In the genomic region with DNA sequence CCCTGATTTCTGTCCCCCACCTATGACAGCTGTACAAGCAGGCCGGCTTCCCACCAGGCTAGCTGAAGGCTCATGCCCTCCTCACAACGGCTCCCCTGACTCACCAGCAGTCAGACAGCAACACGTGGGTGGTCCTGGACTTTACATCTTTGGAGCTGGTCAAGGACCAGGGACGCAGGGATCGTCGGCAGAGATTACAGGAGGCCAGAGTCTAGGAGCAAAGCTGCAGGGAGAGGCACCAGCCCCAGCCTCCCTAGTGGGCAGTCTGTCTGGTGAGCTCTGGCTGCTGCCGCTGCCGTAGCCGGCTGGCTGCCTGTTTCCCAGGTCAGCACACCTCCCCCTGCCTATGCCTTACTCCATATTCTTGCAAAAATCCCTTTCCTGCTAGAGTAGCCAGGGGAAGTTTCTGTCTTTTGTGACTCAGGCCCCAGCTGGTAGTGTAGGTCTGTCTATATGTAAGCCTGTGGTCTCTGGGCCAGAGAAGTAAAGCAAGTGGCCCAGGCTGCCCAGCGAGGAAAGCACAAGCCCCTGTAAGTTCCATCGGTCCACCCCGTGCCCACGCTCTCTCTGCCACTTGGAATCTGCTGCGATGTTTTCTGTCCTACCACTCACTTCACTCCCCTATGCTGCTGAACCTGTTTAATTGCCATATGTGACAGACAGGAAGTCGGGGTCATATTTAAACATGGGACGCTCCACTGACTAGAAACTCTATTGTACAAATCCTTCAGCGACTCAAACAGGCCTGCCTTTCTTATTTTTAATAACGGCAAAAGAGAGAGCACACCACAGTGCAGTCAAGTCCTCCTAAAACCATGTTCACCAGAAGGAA, we compare ENCODE assay signal across 17 cellular contexts. TPM values are rescaled to one million over a fixed set of nuclear protein-coding genes. Genes with fewer than 3 reads are reported as not detected.
DNase-seq lines count a peak whose midpoint lies in the region; ATAC-seq, FAIRE-seq and TF ChIP-seq lines count a peak whose summit lies in the region.
"Had no signal": no experiment of that assay in that cellular context is flagged by ENCODE, and none has a peak within 500 bp of the region (broad histone marks: within the 10 kb centered on the region; RNA-seq: fewer than 3 reads in every experiment).

No MANE protein-coding gene starts in this region.

- no peak overlapping the region for H3K27ac ChIP-seq in coronary artery
- H3K27ac ChIP-seq: colonic mucosa, KMS-11 had no signal

- peaks cover 6% of the 10 kb centered on the region for H3K36me3 ChIP-seq in bronchial epithelial cell (ENCODE audit: control insufficient read depth, insufficient read depth, low read length)
- H3K36me3 ChIP-seq: colonic mucosa had no signal

- no peak for TF ChIP-seq CTCF in bronchial epithelial cell (IDR thresholded peaks at IDR 0.05; ENCODE audit: insufficient read depth, low read length, severe bottlenecking)
- TF ChIP-seq CTCF in neural crest cell (conservative IDR thresholded peaks at IDR 0.05): no peak
- no peak for TF ChIP-seq CTCF in coronary artery (IDR thresholded peaks at IDR 0.05)

- H3K36me3 Mint-ChIP-seq in neural crest cell (ENCODE audit: low read depth): no peaks in the 10 kb centered on the region
- no peaks in the 10 kb centered on the region for H3K36me3 Mint-ChIP-seq in activated naive CD4-positive, alpha-beta T cell treated with anti-CD3 and anti-CD28 coated beads, Interleukin-2, amount 50 U/mL, for 72 hours
- H3K36me3 Mint-ChIP-seq: activated CD4-positive, alpha-beta memory T cell treated with anti-CD3 and anti-CD28 coated beads for 36 hours had no signal

- H3K27me3 Mint-ChIP-seq in neural crest cell (ENCODE audit: low read depth): peaks cover 36% of the 10 kb centered on the region

- no peak for FAIRE-seq in bronchial epithelial cell (lab: Jason Lieb, UNC)

- no peaks in the 10 kb centered on the region for H3K9me3 Mint-ChIP-seq in neural crest cell
- H3K9me3 Mint-ChIP-seq in activated naive CD4-positive, alpha-beta T cell treated with anti-CD3 and anti-CD28 coated beads, Interleukin-2, amount 50 U/mL, for 72 hours: no peaks in the 10 kb centered on the region
- H3K9me3 Mint-ChIP-seq: activated CD4-positive, alpha-beta memory T cell treated with anti-CD3 and anti-CD28 coated beads for 36 hours; T-helper 1 cell treated with Interleukin-12 subunit alpha and Interleukin-12 subunit beta and Interleukin-4 antibody, amounts not matched to agents 30 μg/mL and 1 μg/mL, for 36 hours had no signal

- H3K27me3 ChIP-seq in bronchial epithelial cell (ENCODE audit: control insufficient read depth, insufficient read depth, low read length): no peaks in the 10 kb centered on the region

- peak overlapping the region; percentile 16 for H3K27ac Mint-ChIP-seq in neural crest cell (ENCODE audit: unreplicated experiment)
- no peak overlapping the region for H3K27ac Mint-ChIP-seq in activated naive CD4-positive, alpha-beta T cell treated with anti-CD3 and anti-CD28 coated beads, Interleukin-2, amount 50 U/mL, for 72 hours
- H3K27ac Mint-ChIP-seq: activated CD4-positive, alpha-beta memory T cell treated with anti-CD3 and anti-CD28 coated beads for 36 hours; T-helper 1 cell treated with Interleukin-12 subunit alpha and Interleukin-12 subunit beta and Interleukin-4 antibody, amounts not matched to agents 30 μg/mL and 1 μg/mL, for 36 hours had no signal

- no peak overlapping the region for H3K4me3 Mint-ChIP-seq in neural crest cell
- H3K4me3 Mint-ChIP-seq: activated CD4-positive, alpha-beta memory T cell treated with anti-CD3 and anti-CD28 coated beads for 36 hours; T-helper 1 cell treated with Interleukin-12 subunit alpha and Interleukin-12 subunit beta and Interleukin-4 antibody, amounts not matched to agents 30 μg/mL and 1 μg/mL, for 36 hours had no signal

- no peak overlapping the region for H3K4me3 ChIP-seq in bronchial epithelial cell (ENCODE audit: low read depth, low read length)
- H3K4me3 ChIP-seq in coronary artery: no peak overlapping the region
- H3K4me3 ChIP-seq: colonic mucosa had no signal

- DNase-seq in DMS153 treated with DMSO at 0.1 percent for 48 hours (lab: John Stamatoyannopoulos, UW; ENCODE audit: unreplicated experiment): peak; percentile 49
- peak; percentile 39 for DNase-seq in NCI-H510A (lab: John Stamatoyannopoulos, UW)
- peak; percentile 55 for DNase-seq in bronchial epithelial cell (ENCODE audit: low read depth)
- DNase-seq in neural crest cell (ENCODE audit: low read depth, low spot score): no peak
- DNase-seq in coronary artery (ENCODE audit: low spot score): no peak
- DNase-seq in NCI-H146 treated with DMSO at 0.1 percent for 48 hours (lab: John Stamatoyannopoulos, UW; ENCODE audit: unreplicated experiment): no peak
- DNase-seq in NCI-H1092 (lab: John Stamatoyannopoulos, UW): no peak
- DNase-seq in activated naive CD4-positive, alpha-beta T cell treated with anti-CD3 and anti-CD28 coated beads, Interleukin-2, amount 50 U/mL, for 72 hours (ENCODE audit: low spot score in 2 of 2): no peak
- DNase-seq: activated CD4-positive, alpha-beta memory T cell treated with anti-CD3 and anti-CD28 coated beads for 36 hours; activated gamma-delta T cell treated with Interleukin-2 at 50 U/mL for 16 hours; colonic mucosa; GF-D8; NCI-H187 treated with DMSO at 0.1 percent for 48 hours; stimulated activated CD4-positive, alpha-beta T cell treated with anti-CD3 and anti-CD28 coated beads, Interleukin-4, amount 100 ng/mL, for 4 hours; stimulated activated naive CD8-positive, alpha-beta T cell treated with anti-CD3 and anti-CD28 coated beads, Interleukin-15, Interleukin-2, amounts not matched to agents 100 U/mL and 50 U/mL, for 24 hours had no signal

- no peak for ATAC-seq in activated naive CD4-positive, alpha-beta T cell treated with anti-CD3 and anti-CD28 coated beads, Interleukin-2, amount 50 U/mL, for 72 hours
- ATAC-seq: stimulated activated naive CD8-positive, alpha-beta T cell treated with anti-CD3 and anti-CD28 coated beads, Interleukin-15, Interleukin-2, amounts not matched to agents 100 U/mL and 50 U/mL, for 24 hours had no signal

- H3K4me1 Mint-ChIP-seq in neural crest cell: peaks cover 33% of the 10 kb centered on the region

RNA-seq across cellular contexts. Expression of a gene that starts 2.4 kb away (rescaled TPM):
- 74.8 and 107 TPM in 2 replicates for total RNA-seq in bronchial epithelial cell
- 20.0 and 22.1 TPM in 2 replicates for total RNA-seq in neural crest cell
- under 1 TPM; 0.20 to 0.80 TPM for total RNA-seq in activated naive CD4-positive, alpha-beta T cell treated with anti-CD3 and anti-CD28 coated beads, Interleukin-2, amount 50 U/mL, for 72 hours

Comparison
In these comparisons a context has a peak if more than half of its experiments do, and no peak if none do; other contexts are left out.
1. DNase-seq: peak in DMS153 treated with DMSO at 0.1 percent for 48 hours (single experiment), NCI-H510A (single experiment) and bronchial epithelial cell (single experiment); none in neural crest cell (single experiment), coronary artery (single experiment), NCI-H146 treated with DMSO at 0.1 percent for 48 hours (single experiment), NCI-H1092 (single experiment) and activated naive CD4-positive, alpha-beta T cell treated with anti-CD3 and anti-CD28 coated beads, Interleukin-2, amount 50 U/mL, for 72 hours (0 of 2).
2. RNA of a gene that starts 2.4 kb away (total RNA-seq): 74.8 to 107 TPM in bronchial epithelial cell and 20.0 to 22.1 TPM in neural crest cell; 0.20 to 0.80 TPM in activated naive CD4-positive, alpha-beta T cell treated with anti-CD3 and anti-CD28 coated beads, Interleukin-2, amount 50 U/mL, for 72 hours; every median in the first group is over 10 times any median in the second.